12 cellular contexts compared by ENCODE assay signal in genomic region chr17:49249292-49249794, GRCh38. TPM values are rescaled to one million over a fixed set of nuclear protein-coding genes. Genes with fewer than 3 reads are reported as not detected.
DNase-seq lines count a peak whose midpoint lies in the region; ATAC-seq and TF ChIP-seq lines count a peak whose summit lies in the region.
"Had no signal": no experiment of that assay in that cellular context is flagged by ENCODE, and none has a peak within 500 bp of the region (broad histone marks: within the 10 kb centered on the region; RNA-seq: fewer than 3 reads in every experiment).

No MANE protein-coding gene starts in this region.

- H3K27me3 ChIP-seq in H7 (ENCODE audit: control insufficient read depth, insufficient read depth, low read length): no peaks in the 10 kb centered on the region
- no peaks in the 10 kb centered on the region for H3K27me3 ChIP-seq in SJCRH30
- no peaks in the 10 kb centered on the region for H3K27me3 ChIP-seq in gastrocnemius medialis

- DNase-seq in H7 (peak; percentile 45), SJCRH30 (peak; percentile 55 to 58), Right ventricle myocardium superior (peak; percentile 75), gastrocnemius medialis (peak; percentile 10 to 43), NCI-H2029 treated with DMSO at 0.1 percent for 48 hours (lab: John Stamatoyannopoulos, UW) (no peak), hepatic stellate cell (ENCODE audit: low spot score) (no peak)
- DNase-seq in stimulated activated CD4-positive, alpha-beta T cell treated with anti-CD3 and anti-CD28 coated beads, Interleukin-12 subunit alpha, Interleukin-12 subunit beta, amount 100 ng/mL, for 4 hours: no peak
- DNase-seq: DMS79 treated with DMSO at 0.1 percent for 48 hours; NK-92 treated with Interleukin-12 subunit alpha and Interleukin-12 subunit beta, amount 100 ng/mL, for 24 hours; stimulated activated CD4-positive, alpha-beta T cell treated with anti-CD3 and anti-CD28 coated beads, Interleukin-4, amount 100 ng/mL, for 1 hour had no signal

- TF ChIP-seq CTCF in gastrocnemius medialis (IDR thresholded peaks at IDR 0.05 in 4 of 5, conservative IDR thresholded peaks at IDR 0.05 in 1 of 5): no peak

- H3K4me1 ChIP-seq in SJCRH30 (no peaks in the 10 kb centered on the region), gastrocnemius medialis (peaks cover 7 to 10% of the 10 kb centered on the region in 2 donors)

- H3K4me3 ChIP-seq in H7 (ENCODE audit: insufficient read depth, low read depth, low read length) (no peak overlapping the region), SJCRH30 (no peak overlapping the region), gastrocnemius medialis (no peak overlapping the region)

- peak; percentile 82 for ATAC-seq in Right ventricle myocardium superior (ENCODE audit: poor library complexity)
- ATAC-seq in gastrocnemius medialis: peak in 1 of 2 donors; percentile 53
- no peak for ATAC-seq in HG02840 (IDR thresholded peaks at IDR 0.05; ENCODE audit: low FRiP score, unreplicated experiment)

- intact Hi-C loops in Right ventricle myocardium superior (cut with DNase I): no loop called here
- intact Hi-C loops in gastrocnemius medialis (cut with DNase I; ENCODE audit: low total_unique reads): no loop called here

- no peaks in the 10 kb centered on the region for H3K36me3 ChIP-seq in H7 (replicated peaks; ENCODE audit: control insufficient read depth, insufficient read depth, low read length)
- no peaks in the 10 kb centered on the region for H3K36me3 ChIP-seq in SJCRH30
- no peaks in the 10 kb centered on the region for H3K36me3 ChIP-seq in gastrocnemius medialis

- TF ChIP-seq POLR2A in gastrocnemius medialis (IDR thresholded peaks at IDR 0.05): no peak

- H3K9me3 ChIP-seq in SJCRH30 (replicated peaks) (no peaks in the 10 kb centered on the region), gastrocnemius medialis (no peaks in the 10 kb centered on the region)

- in situ Hi-C loops in gastrocnemius medialis (cut with MboI; ENCODE audit: low sequenced_read_pairs in 4 of 4): no loop called here

- no peak overlapping the region for H3K27ac ChIP-seq in SJCRH30
- H3K27ac ChIP-seq in gastrocnemius medialis: no peak overlapping the region

RNA-seq across cellular contexts. Expression of gene PHOSPHO1, which starts 18.8 kb away (rescaled TPM):
- total RNA-seq in H7 (2014; rRNA removed; shearing (Covaris generic)): 0.69 and 0.78 TPM in 2 replicates
- total RNA-seq in SJCRH30 (2014; rRNA removed; shearing (Covaris generic)): 0.43 TPM in 1 of 2 replicates, not detected in the other
- total RNA-seq in Right ventricle myocardium superior: 0.22 TPM
- 1 to 10 TPM in 3 of 4 donors, not detected in 1; 1.0 to 3.7 (median 2.1) TPM for total RNA-seq in gastrocnemius medialis
- total RNA-seq: endothelial cell of umbilical vein had no signal

RNA-seq across cellular contexts. Expression of gene ABI3, which starts 38.8 kb away (rescaled TPM):
- 1.9 and 2.7 TPM in 2 replicates for total RNA-seq in H7 (2014; rRNA removed; shearing (Covaris generic))
- 3.4 and 4.2 TPM in 2 replicates for total RNA-seq in SJCRH30 (2014; rRNA removed; shearing (Covaris generic))
- total RNA-seq in Right ventricle myocardium superior (5.5 TPM), gastrocnemius medialis (1 to 10 TPM; 1.2 to 2.6 (median 2.4) TPM)

RNA-seq across cellular contexts. Expression of gene GNGT2, which starts 39.0 kb away (rescaled TPM):
- 0.30 TPM in 1 of 2 replicates, not detected in the other for total RNA-seq in H7 (2014; rRNA removed; shearing (Covaris generic))
- total RNA-seq in SJCRH30 (2014; rRNA removed; shearing (Covaris generic)): 2.8 and 5.3 TPM in 2 replicates
- total RNA-seq in Right ventricle myocardium superior (2.1 TPM), gastrocnemius medialis (not detected)

Comparison
In these comparisons a context has a peak if more than half of its experiments do, and no peak if none do; other contexts are left out.
1. DNase-seq: peak in H7 (single experiment), SJCRH30 (2 of 2), Right ventricle myocardium superior (single experiment) and gastrocnemius medialis (2 of 2); none in stimulated activated CD4-positive, alpha-beta T cell treated with anti-CD3 and anti-CD28 coated beads, Interleukin-12 subunit alpha, Interleukin-12 subunit beta, amount 100 ng/mL, for 4 hours (single experiment), NCI-H2029 treated with DMSO at 0.1 percent for 48 hours (single experiment) and hepatic stellate cell (single experiment).